Comparison of ENCODE assay signal across 8 cellular contexts in the genomic region with DNA sequence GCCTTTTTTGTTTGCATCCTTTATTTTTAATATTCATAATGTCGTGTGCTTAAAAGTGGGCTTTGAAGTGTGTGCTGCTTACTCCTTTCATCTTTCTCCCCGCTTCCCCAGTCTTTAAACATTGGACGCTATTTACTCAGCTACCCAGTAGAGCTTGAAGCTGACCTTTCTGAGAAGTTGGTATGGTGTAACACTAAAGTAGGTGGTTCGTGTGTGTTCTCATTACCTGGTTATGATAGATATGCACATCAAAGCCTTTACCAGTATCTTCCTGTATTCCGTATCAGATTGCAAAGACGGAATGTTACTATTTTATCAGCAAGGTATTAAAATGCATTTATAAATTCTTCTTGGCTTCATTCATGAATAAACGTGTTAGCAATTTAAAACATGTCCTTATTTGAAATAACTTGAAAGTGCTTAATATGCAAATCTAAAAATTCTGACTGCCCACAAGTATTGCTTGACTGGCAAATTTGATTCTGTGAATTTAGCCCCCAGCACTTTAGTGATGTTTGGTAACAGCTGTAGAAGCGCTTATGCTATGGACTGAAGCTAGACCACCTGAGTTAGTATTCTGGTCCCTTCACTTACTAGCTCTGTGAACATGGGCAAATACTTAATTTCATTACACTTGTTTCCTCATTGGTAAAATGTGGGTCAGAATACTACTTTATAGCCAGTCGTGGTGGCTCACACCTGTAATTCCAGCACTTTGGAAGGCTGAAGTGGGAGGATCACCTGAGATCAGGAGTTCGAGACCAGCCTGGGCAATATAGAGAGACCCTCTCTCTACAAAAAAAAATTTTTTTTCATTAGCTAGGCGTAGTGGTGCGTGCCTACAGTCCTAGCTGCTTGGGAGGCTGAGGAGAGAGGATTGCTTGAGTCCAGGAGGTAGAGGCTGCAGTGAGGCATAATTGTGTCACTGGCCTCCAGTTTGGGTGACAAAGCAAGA. TPM values are rescaled to one million over a fixed set of nuclear protein-coding genes. Genes with fewer than 3 reads are reported as not detected.
A peak's percentile ranks its signal among the peaks of the same experiment; 100 is the strongest.
DNase-seq lines count a peak whose midpoint lies in the region; ATAC-seq, FAIRE-seq and TF ChIP-seq lines count a peak whose summit lies in the region.

No MANE protein-coding gene starts in this region.

- H3K27ac ChIP-seq in KOPT-K1 (ENCODE audit: low read depth, low read length, poor library complexity, severe bottlenecking): peak overlapping the region; percentile 89

- peak overlapping the region; percentile 53 for H3K4me3 ChIP-seq in BJ (ENCODE audit: low read depth, low read length)

- H3K27me3 ChIP-seq in BJ (ENCODE audit: control insufficient read depth, insufficient read depth, low read length): no peaks in the 10 kb centered on the region

- no peaks in the 10 kb centered on the region for H3K9me3 ChIP-seq in KOPT-K1 (ENCODE audit: insufficient read depth, low read length, poor library complexity, severe bottlenecking)

- no peaks in the 10 kb centered on the region for H3K36me3 Mint-ChIP-seq in natural killer cell

- H3K27me3 Mint-ChIP-seq in natural killer cell (ENCODE audit: low read depth in 2 of 2): no peaks in the 10 kb centered on the region

- TF ChIP-seq CTCF in BJ (IDR thresholded peaks at IDR 0.05; ENCODE audit: insufficient read depth, low read depth, low read length) (no peak), natural killer cell (IDR thresholded peaks at IDR 0.05) (no peak), GM10266 (IDR thresholded peaks at IDR 0.05; ENCODE audit: control insufficient read depth, insufficient read depth, low read depth, missing control alignments) (no peak)

- no peaks in the 10 kb centered on the region for H3K9me3 Mint-ChIP-seq in natural killer cell

- H3K4me1 Mint-ChIP-seq in natural killer cell: peaks cover 30 to 33% of the 10 kb centered on the region in 2 donors

- POLR2A ChIA-PET in BJ (lab: Charles Lee): no interaction called here

- no peak for FAIRE-seq in HTR-8/SVneo (lab: Jason Lieb, UNC)

- DNase-seq in BJ (ENCODE audit: low read depth) (no peak), cerebellar cortex (ENCODE audit: low spot score) (peak; percentile 12), natural killer cell (no peak), GM10266 (ENCODE audit: extremely low spot score) (no peak), HTR-8/SVneo (ENCODE audit: insufficient read length, low spot score) (no peak), NK-92 (lab: John Stamatoyannopoulos, UW; ENCODE audit: unreplicated experiment) (no peak)

- H3K36me3 ChIP-seq in BJ (ENCODE audit: control insufficient read depth, insufficient read depth, low read length) (no peaks in the 10 kb centered on the region), KOPT-K1 (ENCODE audit: insufficient read depth, low read length) (peaks cover 11% of the 10 kb centered on the region)

- H3K4me3 Mint-ChIP-seq in natural killer cell: peak overlapping the region; percentile 94

- intact Hi-C loops in natural killer cell (cut with micrococcal nuclease): no loop called here

- ATAC-seq in natural killer cell: no peak
- no peak for ATAC-seq in HG03521 (IDR thresholded peaks at IDR 0.05; ENCODE audit: unreplicated experiment)

- CTCF ChIA-PET in BJ (lab: Yijun Ruan, JAX): interaction anchor here (0.5 to 1.9 kb wide), 7 partner anchors 8 to 796 kb away, joined by 3 to 5 read pairs (median 3); no protein-coding TSS in a partner anchor

- H3K27ac Mint-ChIP-seq in natural killer cell: peak overlapping the region; percentile 95 to 96

RNA-seq across cellular contexts. Expression of gene RRAGA, which starts 1.7 kb away (rescaled TPM):
- 161 and 167 TPM in 2 replicates for polyA plus RNA-seq in BJ (2011; rRNA removed)
- 62.4 and 93.0 TPM in 2 replicates for polyA minus RNA-seq in BJ (2011; rRNA and poly(A)+ RNA removed)
- 10 to 100 TPM; 39.0 to 43.9 (median 41.5) TPM for total RNA-seq in natural killer cell

RNA-seq across cellular contexts. Expression of gene SAXO1, which starts 17.9 kb away (rescaled TPM):
- not detected in 2 replicates for polyA plus RNA-seq in BJ (2011; rRNA removed)
- not detected in 2 replicates for polyA minus RNA-seq in BJ (2011; rRNA and poly(A)+ RNA removed)
- under 1 TPM in 2 of 3 donors, not detected in 1; 0.21 to 0.28 TPM for total RNA-seq in natural killer cell

RNA-seq across cellular contexts. Expression of gene HAUS6, which starts 51.8 kb away (rescaled TPM):
- 4.4 and 8.7 TPM in 2 replicates for polyA plus RNA-seq in BJ (2011; rRNA removed)
- 5.3 and 6.0 TPM in 2 replicates for polyA minus RNA-seq in BJ (2011; rRNA and poly(A)+ RNA removed)
- 10 to 100 TPM; 14.6 to 18.3 (median 14.9) TPM for total RNA-seq in natural killer cell
